Comparison of ENCODE assay signal across 7 cellular contexts in genomic region chr9:121366793-121367192, GRCh38. TPM values are rescaled to one million over a fixed set of nuclear protein-coding genes. Genes with fewer than 3 reads are reported as not detected.
DNase-seq lines count a peak whose midpoint lies in the region; ATAC-seq and TF ChIP-seq lines count a peak whose summit lies in the region.
"Not testable (repeated sequence)": the region's sequence is repeated elsewhere in the genome, so short reads cannot be mapped to it uniquely, and the experiment has no call there.

No MANE protein-coding gene starts in this region.

- not testable (repeated sequence) for H3K9me3 Mint-ChIP-seq in HFFc6; activated T-cell treated with anti-CD3 and anti-CD28 coated beads, Interleukin-2, amount 50 U/mL, for 72 hours

- H3K4me1 Mint-ChIP-seq in HFFc6 (ENCODE audit: low read depth), result peaks cover 91% of the 10 kb centered on the region
- H3K4me1 Mint-ChIP-seq in activated T-cell treated with anti-CD3 and anti-CD28 coated beads, Interleukin-2, amount 50 U/mL, for 72 hours (ENCODE audit: low read depth), result peaks cover 56% of the 10 kb centered on the region

- H3K36me3 Mint-ChIP-seq in HFFc6 (ENCODE audit: low read depth), result peaks cover 31% of the 10 kb centered on the region
- not testable (repeated sequence) for H3K36me3 Mint-ChIP-seq in activated T-cell treated with anti-CD3 and anti-CD28 coated beads, Interleukin-2, amount 50 U/mL, for 72 hours (ENCODE audit: insufficient read depth in 2 of 2)

- H3K27ac ChIP-seq in dorsolateral prefrontal cortex, result peak overlapping the region in 32 of 59 donors; percentile 13 to 97 (median 88)
- H3K27ac ChIP-seq in heart left ventricle, result peak overlapping the region in 11 of 12 donors; percentile 91 to 99 (median 97)
- H3K27ac ChIP-seq in lower lobe of right lung, result peak overlapping the region; percentile 93
- H3K27ac ChIP-seq in sigmoid colon, result peak overlapping the region; percentile 91 to 99 (median 96)
- H3K27ac ChIP-seq in thyroid gland, result peak overlapping the region in 2 of 3 donors; percentile 93

- H3K27me3 ChIP-seq in dorsolateral prefrontal cortex; heart left ventricle; lower lobe of right lung (ENCODE audit: low read depth); sigmoid colon; thyroid gland: not testable (repeated sequence)

- not testable (repeated sequence) for DNase-seq in HFFc6; activated T-cell treated with anti-CD3 and anti-CD28 coated beads, Interleukin-2, amount 50 U/mL, for 72 hours; dorsolateral prefrontal cortex; heart left ventricle; lower lobe of right lung; sigmoid colon; thyroid gland

- H3K27ac Mint-ChIP-seq in HFFc6, result peak overlapping the region; percentile 32; the same call in 1 of the 2 replicates
- H3K27ac Mint-ChIP-seq in activated T-cell treated with anti-CD3 and anti-CD28 coated beads, Interleukin-2, amount 50 U/mL, for 72 hours, result peak overlapping the region; percentile 46

- not testable (repeated sequence) for ATAC-seq in activated T-cell treated with anti-CD3 and anti-CD28 coated beads, Interleukin-2, amount 50 U/mL, for 72 hours (replicated peaks in 1 of 2); heart left ventricle; lower lobe of right lung

- H3K9me3 ChIP-seq in heart left ventricle, lower lobe of right lung, sigmoid colon, thyroid gland: not testable (repeated sequence)

- H3K27me3 Mint-ChIP-seq in HFFc6 (ENCODE audit: insufficient read depth); activated T-cell treated with anti-CD3 and anti-CD28 coated beads, Interleukin-2, amount 50 U/mL, for 72 hours (ENCODE audit: low read depth): not testable (repeated sequence)

- not testable (repeated sequence) for TF ChIP-seq POLR2A in heart left ventricle (IDR thresholded peaks at IDR 0.05); sigmoid colon (IDR thresholded peaks at IDR 0.05); thyroid gland (IDR thresholded peaks at IDR 0.05)

- peak overlapping the region in 25 of 59 donors; percentile 1 to 97 (median 88) for H3K4me3 ChIP-seq in dorsolateral prefrontal cortex
- H3K4me3 ChIP-seq in heart left ventricle, result peak overlapping the region in 11 of 12 donors; percentile 66 to 88 (median 79)
- peak overlapping the region; percentile 84 for H3K4me3 ChIP-seq in lower lobe of right lung
- peak overlapping the region in 2 of 4 donors; percentile 77 to 82 for H3K4me3 ChIP-seq in sigmoid colon
- not testable (repeated sequence) for H3K4me3 ChIP-seq in thyroid gland (replicated peaks in 1 of 3)

- peak overlapping the region; percentile 52 for H3K4me3 Mint-ChIP-seq in HFFc6
- H3K4me3 Mint-ChIP-seq in activated T-cell treated with anti-CD3 and anti-CD28 coated beads, Interleukin-2, amount 50 U/mL, for 72 hours, result peak overlapping the region; percentile 26 to 85

- not testable (repeated sequence) for TF ChIP-seq EP300 in sigmoid colon (IDR thresholded peaks at IDR 0.05)

- not testable (repeated sequence) for TF ChIP-seq CTCF in HFFc6 (IDR thresholded peaks at IDR 0.05); dorsolateral prefrontal cortex (IDR thresholded peaks at IDR 0.05 in 54 of 56, conservative IDR thresholded peaks at IDR 0.05 in 2 of 56; ENCODE audit: low read depth in 1 of 56, partially characterized antibody in 56 of 56); heart left ventricle (IDR thresholded peaks at IDR 0.05); lower lobe of right lung (IDR thresholded peaks at IDR 0.05); sigmoid colon (IDR thresholded peaks at IDR 0.05); thyroid gland (IDR thresholded peaks at IDR 0.05)

- intact Hi-C loops in dorsolateral prefrontal cortex (cut with DNase I); heart left ventricle (cut with DNase I); lower lobe of right lung (cut with DNase I); sigmoid colon (cut with DNase I); thyroid gland (cut with DNase I): not testable (repeated sequence)

- peaks cover 22 to 86% (median 75%) of the 10 kb centered on the region in 12 donors for H3K4me1 ChIP-seq in heart left ventricle
- peaks cover 83% of the 10 kb centered on the region for H3K4me1 ChIP-seq in lower lobe of right lung
- H3K4me1 ChIP-seq in sigmoid colon, result peaks cover 0 to 83% (median 73%) of the 10 kb centered on the region in 4 donors
- peaks cover 57 to 71% of the 10 kb centered on the region in 2 donors for H3K4me1 ChIP-seq in thyroid gland

- WGBS in heart left ventricle, 4 donors, result 60 to 73% (median 66%) methylated on average over 5 of the region's 5 CpGs
- 77 to 79% methylated on average over 5 of the region's 5 CpGs for WGBS in sigmoid colon, 2 donors
- 87 to 88% methylated on average over 5 of the region's 5 CpGs for WGBS in thyroid gland, 2 donors

- H3K36me3 ChIP-seq in heart left ventricle (peaks cover 0 to 22% (median 14%) of the 10 kb centered on the region in 9 donors), sigmoid colon (peaks cover 0 to 16% (median 0%) of the 10 kb centered on the region in 4 donors)
- H3K36me3 ChIP-seq in lower lobe of right lung, thyroid gland: not testable (repeated sequence)

RNA-seq across cellular contexts. Expression of gene STOM, which starts 3.3 kb away (rescaled TPM):
- 100 to 1,000 TPM in 5 of 6 experiments, 10 to 100 TPM in 1; 85.4 to 151 (median 138) TPM for total RNA-seq in HFFc6 (2021; fragmentation: NEBNext Ultra II Directional; extraction: Animal tissue kit (Norgen Biotek cat#: 25700))
- 10 to 100 TPM; 63.7 to 90.6 TPM for total RNA-seq in activated T-cell treated with anti-CD3 and anti-CD28 coated beads, Interleukin-2, amount 50 U/mL, for 72 hours
- total RNA-seq in dorsolateral prefrontal cortex, result 100 to 1,000 TPM in 87 of 120 experiments, 10 to 100 TPM in 33; 58.0 to 261 (median 119) TPM
- total RNA-seq in heart left ventricle, result 100 to 1,000 TPM; 125 to 239 (median 154) TPM
- polyA plus RNA-seq in heart left ventricle, result 100 to 1,000 TPM; 129 to 148 TPM
- total RNA-seq in lower lobe of right lung, result 479 TPM
- 100 to 1,000 TPM; 303 to 609 (median 321) TPM for total RNA-seq in sigmoid colon
- polyA plus RNA-seq in sigmoid colon, result 100 to 1,000 TPM in 1 of 3 donors, 10 to 100 TPM in 2; 22.8 to 140 (median 44.6) TPM
- total RNA-seq in thyroid gland, result 100 to 1,000 TPM; 104 to 275 (median 142) TPM
